Comparison of ENCODE assay signal across 19 cellular contexts in genomic region chr18:6022840-6023239, GRCh38.
DNase-seq lines count a peak whose midpoint lies in the region; ATAC-seq lines count a peak whose summit lies in the region.
"Had no signal": no experiment of that assay in that cellular context is flagged by ENCODE, and none has a peak within 500 bp of the region (broad histone marks: within the 10 kb centered on the region; RNA-seq: fewer than 3 reads in every experiment).

No MANE protein-coding gene starts in this region.

- H2BK120ac ChIP-seq in neuronal stem cell (ENCODE audit: low read depth, low read length) = no peak overlapping the region

- no peak overlapping the region for H3K4ac ChIP-seq in neuronal stem cell (ENCODE audit: low read length)

- no peak overlapping the region for H2BK5ac ChIP-seq in neuronal stem cell (ENCODE audit: low read length)

- H3K4me2 ChIP-seq in neuronal stem cell (ENCODE audit: insufficient read depth, low read length, poor library complexity, severe bottlenecking) = no peak overlapping the region
- H3K4me2 ChIP-seq: PC-9 had no signal

- H3K23ac ChIP-seq in neuronal stem cell (ENCODE audit: low read depth, low read length, poor library complexity) = no peak overlapping the region

- H3K27ac ChIP-seq in neuronal stem cell (replicated peaks; ENCODE audit: low read length) = no peak overlapping the region
- H3K27ac ChIP-seq: PC-9, suprapubic skin had no signal

- H3K79me1 ChIP-seq in neuronal stem cell (ENCODE audit: low read depth, low read length) = no peaks in the 10 kb centered on the region

- H3K4me3 ChIP-seq in neuronal stem cell (ENCODE audit: low read length in 2 of 2) = no peak overlapping the region
- H3K4me3 ChIP-seq: HAP-1, PC-9, suprapubic skin had no signal

- H3K14ac ChIP-seq in neuronal stem cell (ENCODE audit: low read length) = no peak overlapping the region

- no peak overlapping the region for H3K18ac ChIP-seq in neuronal stem cell (ENCODE audit: low read length)

- H4K8ac ChIP-seq in neuronal stem cell (ENCODE audit: low read depth, low read length) = no peak overlapping the region

- no peak overlapping the region for H4K91ac ChIP-seq in neuronal stem cell (ENCODE audit: low read depth, low read length, poor library complexity)

- no CpG with 5 or more reads among the region's 5 CpGs for WGBS in neuronal stem cell (ENCODE audit: extremely low coverage in 2 of 2, insufficient read length in 2 of 2, insufficient replicate concordance in 1 of 2), 2 donors

- DNase-seq in H4 (ENCODE audit: low spot score) (peak; percentile 77), T1000 (lab: John Stamatoyannopoulos, UW) (peak; percentile 12), fibroblast of the conjunctiva (ENCODE audit: low read depth) (peak; percentile 21), neuronal stem cell (ENCODE audit: low spot score) (peak; percentile 51), Kasumi-1 (lab: John Stamatoyannopoulos, UW) (no peak), retina (no peak)
- DNase-seq in central memory CD4-positive, alpha-beta T cell = no peak
- DNase-seq: activated CD4-positive, alpha-beta T cell treated with anti-CD3 and anti-CD28 coated beads, Interleukin-2, amount 50 U/mL, for 48 hours; activated naive CD4-positive, alpha-beta T cell treated with anti-CD3 and anti-CD28 coated beads, Interleukin-2, amount 50 U/mL, for 16 hours; activated T-cell treated with anti-CD3 and anti-CD28 coated beads, Interleukin-2, amount 50 U/mL, for 1 hour; Caco-2; effector CD4-positive, alpha-beta T cell; mammary epithelial cell; NCI-H187 treated with DMSO at 0.1 percent for 48 hours; NCI-H510A; PC-9 had no signal

- no peaks in the 10 kb centered on the region for H3K27me3 ChIP-seq in neuronal stem cell (ENCODE audit: control insufficient read depth in 3 of 3, insufficient read depth in 3 of 3, low read depth in 1 of 3, low read length in 3 of 3)
- H3K27me3 ChIP-seq: suprapubic skin had no signal

- no peak overlapping the region for H2BK15ac ChIP-seq in neuronal stem cell (ENCODE audit: low read length)

- peaks cover 3 to 15% of the 10 kb centered on the region in 2 donors for H3K4me1 ChIP-seq in neuronal stem cell (ENCODE audit: control insufficient read depth in 2 of 2, insufficient read depth in 1 of 2, low read depth in 1 of 2, low read length in 2 of 2)
- H3K4me1 ChIP-seq: Caco-2, HAP-1, suprapubic skin had no signal

- no peak for ATAC-seq in HG03460 (IDR thresholded peaks at IDR 0.05; ENCODE audit: unreplicated experiment)

- H3K36me3 ChIP-seq in neuronal stem cell (replicated peaks in 1 of 2; ENCODE audit: control insufficient read depth in 2 of 2, insufficient read depth in 2 of 2, low read length in 2 of 2) = no peaks in the 10 kb centered on the region
- H3K36me3 ChIP-seq: HAP-1, suprapubic skin had no signal

- H2AK5ac ChIP-seq in neuronal stem cell (ENCODE audit: low read depth, low read length) = no peak overlapping the region

- no peak overlapping the region for H2BK12ac ChIP-seq in neuronal stem cell (ENCODE audit: low read length)

- peak overlapping the region; percentile 66 for H2AFZ ChIP-seq in neuronal stem cell (ENCODE audit: low read length)
- H2AFZ ChIP-seq: PC-9 had no signal

- no peaks in the 10 kb centered on the region for H3K9me3 ChIP-seq in neuronal stem cell (replicated peaks in 1 of 2; ENCODE audit: control insufficient read depth in 2 of 2, insufficient read depth in 1 of 2, low read depth in 1 of 2, low read length in 2 of 2)
- H3K9me3 ChIP-seq: Caco-2, HAP-1, suprapubic skin had no signal

- no peak overlapping the region for H3K9ac ChIP-seq in neuronal stem cell (ENCODE audit: low read depth, low read length, poor library complexity)

Comparison
In these comparisons a context has a peak if more than half of its experiments do, and no peak if none do; other contexts are left out.
1. DNase-seq: peak in H4 (single experiment), T1000 (single experiment), fibroblast of the conjunctiva (single experiment) and neuronal stem cell (single experiment); none in Kasumi-1 (0 of 2), retina (single experiment) and central memory CD4-positive, alpha-beta T cell (single experiment).